8 cellular contexts compared by ENCODE assay signal in the genomic region with DNA sequence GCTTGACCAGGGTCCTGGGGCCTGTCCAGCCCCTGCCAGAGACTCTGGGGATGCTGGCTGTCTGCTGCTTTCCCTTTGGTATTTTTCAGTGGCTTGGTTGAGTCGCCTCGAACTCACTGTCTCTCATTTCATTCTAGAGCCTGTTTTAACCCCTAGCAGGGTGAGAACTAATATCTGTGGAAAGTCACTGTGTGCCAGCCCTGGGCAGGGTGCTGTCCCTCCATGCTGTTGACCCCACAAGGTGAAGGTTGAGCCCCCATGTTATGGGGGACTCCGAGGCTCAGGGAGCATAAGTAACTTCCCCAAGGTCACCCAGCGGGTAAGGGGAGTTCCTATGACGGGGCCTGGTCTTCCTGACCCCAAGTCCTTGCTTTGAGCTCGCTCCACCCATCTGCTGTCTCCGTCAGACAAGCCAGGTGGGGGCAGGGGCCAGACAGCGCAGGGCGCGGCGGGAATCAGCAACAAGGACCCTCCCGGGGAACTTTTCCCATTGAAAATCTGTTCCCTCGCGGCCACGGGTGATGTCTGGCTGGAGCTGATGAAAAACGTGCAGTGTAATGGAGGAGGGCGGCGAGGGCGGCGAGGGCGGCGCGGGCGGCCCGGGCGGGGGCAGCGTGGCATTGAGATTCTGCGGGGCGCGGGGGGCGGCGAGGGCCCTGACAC. TPM values are rescaled to one million over a fixed set of nuclear protein-coding genes. Genes with fewer than 3 reads are reported as not detected.
DNase-seq lines count a peak whose midpoint lies in the region; ATAC-seq and TF ChIP-seq lines count a peak whose summit lies in the region.

No MANE protein-coding gene starts in this region.

- POLR2A ChIA-PET in HEK293T (lab: Yijun Ruan, JAX), result interaction anchor here (0.6 to 1.9 kb wide), 3 partner anchors 76 to 133 kb away, joined by 3 to 9 read pairs (median 4); no protein-coding TSS in a partner anchor

- no peaks in the 10 kb centered on the region for H3K36me3 ChIP-seq in ES-I3 (ENCODE audit: insufficient read depth, low read length)
- peaks cover 6% of the 10 kb centered on the region; the same call in 1 of the 2 replicates for H3K36me3 ChIP-seq in MG63
- H3K36me3 ChIP-seq in right lobe of liver, result no peaks in the 10 kb centered on the region
- no peaks in the 10 kb centered on the region for H3K36me3 ChIP-seq in upper lobe of right lung

- ATAC-seq in right lobe of liver, result no peak
- no peak for ATAC-seq in upper lobe of right lung
- no peak for ATAC-seq in GM18520 (IDR thresholded peaks at IDR 0.05; ENCODE audit: unreplicated experiment)
- no peak for ATAC-seq in HG03520 (IDR thresholded peaks at IDR 0.05; ENCODE audit: unreplicated experiment)

- intact Hi-C loops in right lobe of liver (cut with DNase I), result no loop called here
- intact Hi-C loops in upper lobe of right lung (cut with DNase I), result no loop called here

- WGBS in right lobe of liver (ENCODE audit: insufficient coverage, low coverage, low lambda C conversion rate, missing lambda C conversion rate), result 8% methylated on average over 11 of the region's 32 CpGs

- peak overlapping the region; percentile 61; the same call in 1 of the 2 replicates for H3K9ac ChIP-seq in ES-I3 (ENCODE audit: low read depth, low read length)

- in situ Hi-C loops in astrocyte of the cerebellum (cut with HindIII; ENCODE audit: low sequenced_read_pairs), result no loop called here

- H3K4me1 ChIP-seq in ES-I3 (ENCODE audit: insufficient read depth, low read length) (peaks cover 31% of the 10 kb centered on the region), right lobe of liver (peaks cover 0 to 42% (median 14%) of the 10 kb centered on the region in 4 donors), upper lobe of right lung (peaks cover 20% of the 10 kb centered on the region)

- H3K27ac ChIP-seq in right lobe of liver (no peak overlapping the region), upper lobe of right lung (no peak overlapping the region)

- DNase-seq in MG63 (peak; percentile 55), astrocyte of the cerebellum (ENCODE audit: low read depth) (no peak), right lobe of liver (no peak), upper lobe of right lung (no peak), HEK293T (ENCODE audit: extremely low spot score) (no peak)

- H3K27me3 ChIP-seq in MG63 (no peaks in the 10 kb centered on the region), right lobe of liver (no peaks in the 10 kb centered on the region), upper lobe of right lung (peaks cover 9% of the 10 kb centered on the region)

- CTCF ChIA-PET in HEK293T (lab: Yijun Ruan, JAX), result interaction anchor here (1.0 to 4.5 kb wide), 6 partner anchors 13 to 179 kb away, joined by 3 to 40 read pairs (median 4); a partner anchor contains a TSS

- TF ChIP-seq POLR2A in right lobe of liver (IDR thresholded peaks at IDR 0.05), result no peak

- H3K4me3 ChIP-seq in MG63 (peak overlapping the region; percentile 43), astrocyte of the cerebellum (ENCODE audit: low read depth, low read length) (peak overlapping the region; percentile 41), right lobe of liver (peak overlapping the region in 2 of 3 donors; percentile 46 to 47), upper lobe of right lung (peak overlapping the region; percentile 58)

- TF ChIP-seq CTCF in astrocyte of the cerebellum (IDR thresholded peaks at IDR 0.05; ENCODE audit: low read depth, low read length, missing control alignments), result no peak
- TF ChIP-seq CTCF in right lobe of liver (IDR thresholded peaks at IDR 0.05), result no peak
- TF ChIP-seq CTCF in upper lobe of right lung (IDR thresholded peaks at IDR 0.05), result no peak

- H3K9me3 ChIP-seq in ES-I3 (ENCODE audit: control insufficient read depth, insufficient read depth, low read length), result no peaks in the 10 kb centered on the region
- H3K9me3 ChIP-seq in MG63, result peaks cover 3% of the 10 kb centered on the region; the same call in 1 of the 2 replicates
- H3K9me3 ChIP-seq in right lobe of liver, result no peaks in the 10 kb centered on the region
- no peaks in the 10 kb centered on the region for H3K9me3 ChIP-seq in upper lobe of right lung

TF ChIP-seq in HEK293T, 16 proteins besides CTCF, POLR2A, EP300 and RAD21:
- TF ChIP-seq SP1 (IDR thresholded peaks at IDR 0.05) (no peak), L3MBTL2 (conservative IDR thresholded peaks at IDR 0.05) (no peak; the same call in 1 of the 2 replicates), CTBP1 (IDR thresholded peaks at IDR 0.05; ENCODE audit: borderline replicate concordance) (no peak), FOXM1 (IDR thresholded peaks at IDR 0.05; ENCODE audit: borderline replicate concordance) (no peak), FOXA1 (IDR thresholded peaks at IDR 0.05) (no peak), TARDBP (IDR thresholded peaks at IDR 0.05) (no peak), HDGF (IDR thresholded peaks at IDR 0.05; ENCODE audit: borderline replicate concordance) (no peak), ELF4 (IDR thresholded peaks at IDR 0.05) (no peak), SUZ12 (IDR thresholded peaks at IDR 0.05) (no peak)
- TF ChIP-seq, protein P1, sequence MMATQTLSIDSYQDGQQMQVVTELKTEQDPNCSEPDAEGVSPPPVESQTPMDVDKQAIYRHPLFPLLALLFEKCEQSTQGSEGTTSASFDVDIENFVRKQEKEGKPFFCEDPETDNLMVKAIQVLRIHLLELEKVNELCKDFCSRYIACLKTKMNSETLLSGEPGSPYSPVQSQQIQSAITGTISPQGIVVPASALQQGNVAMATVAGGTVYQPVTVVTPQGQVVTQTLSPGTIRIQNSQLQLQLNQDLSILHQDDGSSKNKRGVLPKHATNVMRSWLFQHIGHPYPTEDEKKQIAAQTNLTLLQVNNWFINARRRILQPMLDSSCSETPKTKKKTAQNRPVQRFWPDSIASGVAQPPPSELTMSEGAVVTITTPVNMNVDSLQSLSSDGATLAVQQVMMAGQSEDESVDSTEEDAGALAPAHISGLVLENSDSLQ (IDR thresholded peaks at IDR 0.05), result no peak

RNA-seq across cellular contexts. Expression of a gene that starts 32.8 kb away (rescaled TPM):
- 20.7 and 24.1 TPM in 2 replicates for total RNA-seq in MG63 (2014; rRNA removed; shearing (Covaris generic); ENCODE audit: low replicate concordance)
- 10 to 100 TPM; 13.2 to 20.6 (median 16.6) TPM for total RNA-seq in right lobe of liver
- total RNA-seq in upper lobe of right lung, result 21.8 TPM

RNA-seq across cellular contexts. Expression of a gene that starts 42.5 kb away (rescaled TPM):
- 103 and 154 TPM in 2 replicates for total RNA-seq in MG63 (2014; rRNA removed; shearing (Covaris generic); ENCODE audit: low replicate concordance)
- 10 to 100 TPM; 50.8 to 76.7 (median 72.0) TPM for total RNA-seq in right lobe of liver
- 107 TPM for total RNA-seq in upper lobe of right lung

RNA-seq across cellular contexts. Expression of a gene that starts 50.5 kb away (rescaled TPM):
- 6.1 and 7.9 TPM in 2 replicates for total RNA-seq in MG63 (2014; rRNA removed; shearing (Covaris generic); ENCODE audit: low replicate concordance)
- total RNA-seq in right lobe of liver (under 1 TPM in 4 of 6 experiments, not detected in 2; 0.31 to 0.62 (median 0.38) TPM), upper lobe of right lung (0.52 TPM)
